ENCODE assay signal across 8 cellular contexts in the genomic region with DNA sequence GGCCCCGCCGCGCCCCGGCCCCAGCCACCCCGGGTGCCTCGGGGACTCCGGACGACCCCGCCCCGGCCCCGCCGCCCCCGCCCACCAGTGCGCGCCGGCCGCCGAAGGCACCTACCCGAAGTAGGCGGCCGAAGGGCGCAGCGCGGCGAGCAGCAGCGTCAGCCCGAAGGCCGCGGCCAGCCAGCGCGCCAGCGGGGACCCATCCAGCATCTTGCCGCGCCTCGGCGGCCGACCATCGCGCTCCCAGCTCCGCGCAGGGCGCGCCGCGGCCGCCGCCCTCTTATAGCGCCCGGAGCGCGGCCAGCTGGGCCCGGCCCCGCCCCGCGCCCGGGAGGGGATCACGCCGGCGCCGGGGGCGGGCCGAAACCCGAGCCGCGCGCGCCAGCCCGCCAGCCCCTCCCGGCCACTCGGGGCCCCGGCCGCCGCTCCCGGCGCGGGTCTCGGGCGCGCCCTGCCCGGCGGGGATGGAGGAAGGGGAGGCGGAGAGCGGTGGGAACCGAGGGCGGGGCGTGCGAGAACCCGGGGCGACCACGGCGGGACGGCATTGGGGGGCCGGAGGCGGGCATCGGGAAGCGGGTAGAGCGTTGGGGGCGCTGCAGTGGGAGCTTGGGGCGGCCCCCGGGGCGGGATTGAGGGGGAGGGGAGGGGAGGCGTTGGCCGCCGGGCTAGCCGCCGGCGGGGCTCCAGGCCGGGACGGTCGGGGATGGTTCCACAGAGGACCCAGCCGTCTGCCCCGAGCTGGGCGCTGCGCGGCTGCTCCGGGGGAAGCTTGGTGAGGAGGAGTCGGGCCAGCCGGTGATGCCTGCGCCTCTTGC. TPM values are rescaled to one million over a fixed set of nuclear protein-coding genes. Genes with fewer than 3 reads are reported as not detected.
A peak's percentile ranks its signal among the peaks of the same experiment; 100 is the strongest.
DNase-seq lines count a peak whose midpoint lies in the region; ATAC-seq, FAIRE-seq and TF ChIP-seq lines count a peak whose summit lies in the region.

A gene with protein sequence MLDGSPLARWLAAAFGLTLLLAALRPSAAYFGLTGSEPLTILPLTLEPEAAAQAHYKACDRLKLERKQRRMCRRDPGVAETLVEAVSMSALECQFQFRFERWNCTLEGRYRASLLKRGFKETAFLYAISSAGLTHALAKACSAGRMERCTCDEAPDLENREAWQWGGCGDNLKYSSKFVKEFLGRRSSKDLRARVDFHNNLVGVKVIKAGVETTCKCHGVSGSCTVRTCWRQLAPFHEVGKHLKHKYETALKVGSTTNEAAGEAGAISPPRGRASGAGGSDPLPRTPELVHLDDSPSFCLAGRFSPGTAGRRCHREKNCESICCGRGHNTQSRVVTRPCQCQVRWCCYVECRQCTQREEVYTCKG (minus strand): TSS at position 255 of the 815 bp plus-strand sequence. CDS start 45 bp downstream, at position 210.

- H3K27ac Mint-ChIP-seq in brain = peak within 1 kb of the TSS in 3 of 5 experiments; percentile 71 to 86 (median 74)

- no peaks in the 10 kb centered on the region for H3K36me3 Mint-ChIP-seq in brain

- no peaks in the 10 kb centered on the region for H3K9me3 Mint-ChIP-seq in brain

- no peak for FAIRE-seq in small intestine (lab: Jason Lieb, UNC)

- no peak for TF ChIP-seq CTCF in C4-2B (conservative IDR thresholded peaks at IDR 0.05)
- TF ChIP-seq CTCF in brain (conservative IDR thresholded peaks at IDR 0.05) = no peak

- no peak within 1 kb of the TSS for H3K9ac ChIP-seq in iPS-15b (ENCODE audit: low read depth, low read length)

- H3K4me3 Mint-ChIP-seq in brain = peak within 1 kb of the TSS; percentile 89 to 93 (median 89)

- DNase-seq in NCI-H2227 (lab: John Stamatoyannopoulos, UW; ENCODE audit: unreplicated experiment) (peak; percentile 88), small intestine (peak; percentile 21)

- peak; percentile 58 for ATAC-seq in GM19372 (IDR thresholded peaks at IDR 0.05; ENCODE audit: low read depth, unreplicated experiment)
- ATAC-seq in GM21447 (IDR thresholded peaks at IDR 0.05; ENCODE audit: unreplicated experiment) = no peak
- no peak for ATAC-seq in HG02840 (IDR thresholded peaks at IDR 0.05; ENCODE audit: low FRiP score, unreplicated experiment)

- H3K9me3 ChIP-seq in iPS-15b (ENCODE audit: control insufficient read depth, insufficient read depth, low read length) (no peaks in the 10 kb centered on the region), small intestine (ENCODE audit: control insufficient read depth, low read depth) (no peaks in the 10 kb centered on the region)

- H3K4me3 ChIP-seq in iPS-15b (ENCODE audit: low read depth, low read length) = peak within 1 kb of the TSS; percentile 59
- peak within 1 kb of the TSS; percentile 38 to 45 for H3K4me3 ChIP-seq in small intestine (ENCODE audit: low read depth in 1 of 2, low read length in 2 of 2)

- H3K27ac ChIP-seq in C4-2B (peak within 1 kb of the TSS; percentile 53), small intestine (ENCODE audit: low read depth in 1 of 2, low read length in 1 of 2) (peak within 1 kb of the TSS; percentile 0 to 76)

- no peaks in the 10 kb centered on the region for H3K4me1 ChIP-seq in iPS-15b (ENCODE audit: control insufficient read depth, insufficient read depth, low read length)
- peaks cover 0 to 1% of the 10 kb centered on the region in 2 donors for H3K4me1 ChIP-seq in small intestine (ENCODE audit: control insufficient read depth in 2 of 2, insufficient read depth in 1 of 2, low read depth in 1 of 2, low read length in 1 of 2)

- peaks cover 23% of the 10 kb centered on the region for H3K27me3 Mint-ChIP-seq in brain

- H3K36me3 ChIP-seq in iPS-15b (ENCODE audit: control insufficient read depth, insufficient read depth, low read length) = no peaks in the 10 kb centered on the region
- no peaks in the 10 kb centered on the region for H3K36me3 ChIP-seq in small intestine (ENCODE audit: control insufficient read depth in 2 of 2, insufficient read depth in 2 of 2, low read length in 2 of 2)

- H3K4me1 Mint-ChIP-seq in brain = peaks cover 29% of the 10 kb centered on the region

- 1% methylated on average over 20 to 119 of the region's 119 CpGs for WGBS in small intestine, 3 donors

- H3K27me3 ChIP-seq in iPS-15b (ENCODE audit: control insufficient read depth, insufficient read depth, low read length) = peaks cover 12% of the 10 kb centered on the region
- H3K27me3 ChIP-seq in small intestine (ENCODE audit: control insufficient read depth in 2 of 2, insufficient read depth in 2 of 2, low read length in 2 of 2) = peaks cover 5 to 29% of the 10 kb centered on the region in 2 donors

RNA-seq across cellular contexts. Expression of the gene that starts here (rescaled TPM):
- polyA plus RNA-seq in brain (ENCODE audit: insufficient read depth, low read depth, low replicate concordance) (3.4 TPM), small intestine (1 to 10 TPM in 1 of 3 donors, under 1 TPM in 2; 0.27 to 1.9 (median 0.45) TPM)
